ENCODE assay signal across 29 cellular contexts in the genomic region with DNA sequence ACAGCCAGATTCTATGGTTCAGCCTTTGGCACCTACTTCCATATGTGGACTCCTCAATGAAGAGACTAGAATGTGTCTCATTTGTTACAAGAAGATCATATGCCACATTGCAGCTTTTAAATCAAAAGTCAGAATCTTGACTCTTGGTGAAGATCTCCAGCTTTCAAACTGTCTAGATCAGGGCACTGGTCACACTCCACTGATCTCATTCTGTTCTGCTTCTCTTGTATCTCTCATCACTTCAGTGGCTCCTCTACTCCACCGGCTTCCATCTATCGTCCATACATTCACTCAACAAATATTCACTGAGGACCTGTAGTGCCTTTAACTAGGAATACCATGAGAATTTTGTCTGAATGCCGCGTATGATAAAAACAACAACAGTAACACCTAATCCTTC.
"Had no signal": no experiment of that assay in that cellular context is flagged by ENCODE, and none has a peak within 500 bp of the region (broad histone marks: within the 10 kb centered on the region; RNA-seq: fewer than 3 reads in every experiment).

No MANE protein-coding gene starts in this region.

- H3K27me3 Mint-ChIP-seq: activated CD4-positive, alpha-beta T cell treated with anti-CD3 and anti-CD28 coated beads for 36 hours; activated naive CD8-positive, alpha-beta T cell; stimulated activated naive CD8-positive, alpha-beta T cell treated with anti-CD3 and anti-CD28 coated beads, Interleukin-15, amount 100 ng/mL, for 72 hours had no signal

- H3K4me2 ChIP-seq: hepatocyte had no signal

- H3K9me3 ChIP-seq: colonic mucosa, esophagus squamous epithelium, uterus had no signal

- H3K27ac Mint-ChIP-seq: activated B cell treated with CpG ODN at 0.5 μM for 24 hours; activated CD4-positive, alpha-beta T cell treated with anti-CD3 and anti-CD28 coated beads for 36 hours; activated naive CD8-positive, alpha-beta T cell; brain; nephron; stimulated activated effector memory CD8-positive, alpha-beta T cell treated with anti-CD3 and anti-CD28 coated beads, Interleukin-12 subunit alpha, Interleukin-12 subunit beta, amount 100 ng/mL, for 72 hours; stimulated activated naive CD8-positive, alpha-beta T cell treated with anti-CD3 and anti-CD28 coated beads, Interleukin-15, amount 100 ng/mL, for 72 hours; T-helper 2 cell treated with Interferon-gamma antibody and Interleukin-4, amounts not matched to agents 5 μg/mL and 100 μg/mL, for 36 hours; type B pancreatic cell had no signal

- H3K27ac ChIP-seq: cardiac muscle cell, colonic mucosa, epithelial cell of prostate, esophagus squamous epithelium, hepatocyte, uterus had no signal

- DNase-seq: activated B cell treated with CpG ODN at 0.5 μM for 24 hours; activated CD4-positive, alpha-beta T cell treated with anti-CD3 and anti-CD28 coated beads for 36 hours; activated CD8-positive, alpha-beta memory T cell treated with anti-CD3 and anti-CD28 coated beads for 24 hours; activated effector memory CD4-positive, alpha-beta T cell treated with Interleukin-2 at 50 U/mL for 16 hours; activated naive CD4-positive, alpha-beta T cell treated with Interleukin-2 at 50 U/mL for 16 hours; anterior cingulate cortex; cerebellar nuclear complex; colonic mucosa; effector CD8-positive, alpha-beta T cell; esophagus squamous epithelium; foreskin melanocyte; islet precursor cell; midbrain; small intestine; stimulated activated CD4-positive, alpha-beta T cell treated with anti-CD3 and anti-CD28 coated beads, Interleukin-4, amount 100 ng/mL, for 24 hours; stimulated activated naive CD8-positive, alpha-beta T cell treated with anti-CD3 and anti-CD28 coated beads, Interleukin-15, amount 100 ng/mL, for 72 hours; substantia nigra; T-helper 1 cell; uterus had no signal

- H3K4me1 ChIP-seq: colonic mucosa, uterus had no signal

- H3K36me3 Mint-ChIP-seq: activated naive CD8-positive, alpha-beta T cell; brain; stimulated activated effector memory CD8-positive, alpha-beta T cell treated with anti-CD3 and anti-CD28 coated beads, Interleukin-12 subunit alpha, Interleukin-12 subunit beta, amount 100 ng/mL, for 72 hours; type B pancreatic cell had no signal

- H3K27me3 ChIP-seq: cardiac muscle cell, colonic mucosa, esophagus squamous epithelium, hepatocyte, uterus had no signal

- H3K4me3 ChIP-seq: cardiac muscle cell, colonic mucosa, esophagus squamous epithelium, hepatocyte, uterus had no signal

- H2AFZ ChIP-seq: hepatocyte had no signal

- H3K79me2 ChIP-seq: hepatocyte had no signal

- H3K4me3 Mint-ChIP-seq: activated B cell treated with CpG ODN at 0.5 μM for 24 hours; activated CD4-positive, alpha-beta T cell treated with anti-CD3 and anti-CD28 coated beads for 36 hours; activated naive CD8-positive, alpha-beta T cell; brain; nephron; stimulated activated effector memory CD8-positive, alpha-beta T cell treated with anti-CD3 and anti-CD28 coated beads, Interleukin-12 subunit alpha, Interleukin-12 subunit beta, amount 100 ng/mL, for 72 hours; stimulated activated naive CD8-positive, alpha-beta T cell treated with anti-CD3 and anti-CD28 coated beads, Interleukin-15, amount 100 ng/mL, for 72 hours; T-helper 2 cell treated with Interferon-gamma antibody and Interleukin-4, amounts not matched to agents 5 μg/mL and 100 μg/mL, for 36 hours; type B pancreatic cell had no signal

- H3K36me3 ChIP-seq: cardiac muscle cell, colonic mucosa, esophagus squamous epithelium, uterus had no signal

- H3K9me3 Mint-ChIP-seq: activated B cell treated with CpG ODN at 0.5 μM for 24 hours; brain; nephron; stimulated activated effector memory CD8-positive, alpha-beta T cell treated with anti-CD3 and anti-CD28 coated beads, Interleukin-12 subunit alpha, Interleukin-12 subunit beta, amount 100 ng/mL, for 72 hours; stimulated activated naive CD8-positive, alpha-beta T cell treated with anti-CD3 and anti-CD28 coated beads, Interleukin-15, amount 100 ng/mL, for 72 hours; T-helper 2 cell treated with Interferon-gamma antibody and Interleukin-4, amounts not matched to agents 5 μg/mL and 100 μg/mL, for 36 hours had no signal

- ATAC-seq: activated CD4-positive, alpha-beta T cell treated with anti-CD3 and anti-CD28 coated beads for 36 hours; sciatic nerve; stimulated activated naive CD8-positive, alpha-beta T cell treated with anti-CD3 and anti-CD28 coated beads, Interleukin-15, amount 100 ng/mL, for 72 hours had no signal
